In genomic region chr7:117673367-117673766, GRCh38 we compare ENCODE assay signal across 10 cellular contexts.
DNase-seq lines count a peak whose midpoint lies in the region; ATAC-seq and TF ChIP-seq lines count a peak whose summit lies in the region.
"Had no signal": no experiment of that assay in that cellular context is flagged by ENCODE, and none has a peak within 500 bp of the region (broad histone marks: within the 10 kb centered on the region; RNA-seq: fewer than 3 reads in every experiment).

No MANE protein-coding gene starts in this region.

- H3K27ac ChIP-seq in mucosa of rectum (ENCODE audit: low read depth in 2 of 2, low read length in 2 of 2): peak overlapping the region; percentile 67 to 82
- H3K27ac ChIP-seq in CD8-positive, alpha-beta T cell (ENCODE audit: low read depth, low read length): no peak overlapping the region

- H3K9ac ChIP-seq in mucosa of rectum (ENCODE audit: low read depth in 1 of 2, low read length in 2 of 2): peak overlapping the region; percentile 56 to 59

- no peak overlapping the region for H3K4me3 Mint-ChIP-seq in Calu3 (ENCODE audit: low read depth, unreplicated experiment)
- no peak overlapping the region for H3K4me3 Mint-ChIP-seq in CD8-positive, alpha-beta T cell
- H3K4me3 Mint-ChIP-seq: B cell had no signal

- no peak for ATAC-seq in CD8-positive, alpha-beta T cell
- no peak for ATAC-seq in HG03354 (IDR thresholded peaks at IDR 0.05; ENCODE audit: poor library complexity, severe bottlenecking, unreplicated experiment)

- POLR2A ChIA-PET in CD8-positive, alpha-beta T cell (lab: Charles Lee): no interaction called here

- no peak overlapping the region for H3K4me3 ChIP-seq in fibroblast of pulmonary artery (replicated peaks; ENCODE audit: low read depth, low read length)
- H3K4me3 ChIP-seq in mucosa of rectum (ENCODE audit: low read length in 2 of 2): peak overlapping the region; percentile 45 to 53
- H3K4me3 ChIP-seq in CD8-positive, alpha-beta T cell (ENCODE audit: low read depth, low read length): no peak overlapping the region

- no peaks in the 10 kb centered on the region for H3K9me3 Mint-ChIP-seq in Calu3 (ENCODE audit: low read depth, unreplicated experiment)
- no peaks in the 10 kb centered on the region for H3K9me3 Mint-ChIP-seq in CD8-positive, alpha-beta T cell

- H3K27ac Mint-ChIP-seq in Calu3 (ENCODE audit: unreplicated experiment): peak overlapping the region; percentile 30
- H3K27ac Mint-ChIP-seq in CD8-positive, alpha-beta T cell: no peak overlapping the region
- H3K27ac Mint-ChIP-seq: B cell had no signal

- TF ChIP-seq CTCF in Calu3 (IDR thresholded peaks at IDR 0.05; ENCODE audit: unreplicated experiment) (no peak), fibroblast of pulmonary artery (IDR thresholded peaks at IDR 0.05; ENCODE audit: low read length, missing control alignments) (no peak)
- TF ChIP-seq CTCF in CD8-positive, alpha-beta T cell (IDR thresholded peaks at IDR 0.05): no peak

- peaks cover 52% of the 10 kb centered on the region for H3K36me3 Mint-ChIP-seq in Calu3 (ENCODE audit: insufficient read depth, unreplicated experiment)
- H3K36me3 Mint-ChIP-seq in CD8-positive, alpha-beta T cell: no peaks in the 10 kb centered on the region

- H3K4me1 ChIP-seq in mucosa of rectum (ENCODE audit: control insufficient read depth in 2 of 2, insufficient read depth in 2 of 2, low read length in 2 of 2): peaks cover 15 to 28% of the 10 kb centered on the region in 2 donors
- no peaks in the 10 kb centered on the region for H3K4me1 ChIP-seq in CD8-positive, alpha-beta T cell (ENCODE audit: insufficient read depth, low read length)

- DNase-seq in Calu3: peak; percentile 21
- peak; percentile 70 for DNase-seq in NCI-H510A (lab: John Stamatoyannopoulos, UW)
- DNase-seq in fibroblast of pulmonary artery (ENCODE audit: low read depth): peak; percentile 23
- DNase-seq in CD8-positive, alpha-beta T cell: no peak
- DNase-seq in A172 (ENCODE audit: low spot score): no peak
- DNase-seq in OCI-M2 (lab: John Stamatoyannopoulos, UW; ENCODE audit: unreplicated experiment): no peak
- DNase-seq: NCI-H2227 treated with DMSO at 0.1 percent for 48 hours had no signal

- intact Hi-C loops in Calu3 (cut with micrococcal nuclease; ENCODE audit: unreplicated experiment): loop anchor here (10.0 kb wide), 1 partner anchor 481 kb away; no protein-coding TSS in a partner anchor
- intact Hi-C loops in CD8-positive, alpha-beta T cell (cut with DNase I, micrococcal nuclease): no loop called here

- H3K27me3 Mint-ChIP-seq in Calu3 (ENCODE audit: unreplicated experiment): no peaks in the 10 kb centered on the region
- no peaks in the 10 kb centered on the region for H3K27me3 Mint-ChIP-seq in CD8-positive, alpha-beta T cell (ENCODE audit: low read depth)
- H3K27me3 Mint-ChIP-seq: B cell had no signal

- CTCF ChIA-PET in Calu3 (lab: Charles Lee): interaction anchor here (2.8 kb wide), 1 partner anchor 43 kb away, joined by 15 read pairs; no protein-coding TSS in a partner anchor
- CTCF ChIA-PET in CD8-positive, alpha-beta T cell (lab: Charles Lee): no interaction called here

- no peaks in the 10 kb centered on the region for H3K9me3 ChIP-seq in mucosa of rectum (ENCODE audit: control insufficient read depth in 2 of 2, low read length in 2 of 2)
- H3K9me3 ChIP-seq in CD8-positive, alpha-beta T cell (ENCODE audit: low read length): no peaks in the 10 kb centered on the region

- no peaks in the 10 kb centered on the region for H3K27me3 ChIP-seq in mucosa of rectum (ENCODE audit: control insufficient read depth in 2 of 2, insufficient read depth in 2 of 2, low read length in 2 of 2)
- H3K27me3 ChIP-seq in CD8-positive, alpha-beta T cell (ENCODE audit: insufficient read depth, low read length): no peaks in the 10 kb centered on the region

- H3K36me3 ChIP-seq in mucosa of rectum (ENCODE audit: control insufficient read depth in 2 of 2, insufficient read depth in 2 of 2, low read length in 2 of 2): no peaks in the 10 kb centered on the region
- H3K36me3 ChIP-seq in CD8-positive, alpha-beta T cell (ENCODE audit: insufficient read depth, low read length): no peaks in the 10 kb centered on the region

- BruUV-seq in Calu3 (replicated peaks; lab: Mats Ljungman, UMichigan): no TSS peak

- H3K4me1 Mint-ChIP-seq in Calu3 (ENCODE audit: low read depth, unreplicated experiment): peaks cover 37% of the 10 kb centered on the region
- H3K4me1 Mint-ChIP-seq in CD8-positive, alpha-beta T cell (ENCODE audit: low read depth): no peaks in the 10 kb centered on the region
- H3K4me1 Mint-ChIP-seq: B cell had no signal

Comparison
In these comparisons a context has a peak if more than half of its experiments do, and no peak if none do; other contexts are left out.
1. DNase-seq: peak in Calu3 (single experiment), NCI-H510A (single experiment) and fibroblast of pulmonary artery (single experiment); none in CD8-positive, alpha-beta T cell (0 of 7), A172 (single experiment) and OCI-M2 (single experiment).
2. H3K4me3 ChIP-seq: peak in mucosa of rectum (2 of 2); none in fibroblast of pulmonary artery (single experiment) and CD8-positive, alpha-beta T cell (single experiment).